In the genomic region with DNA sequence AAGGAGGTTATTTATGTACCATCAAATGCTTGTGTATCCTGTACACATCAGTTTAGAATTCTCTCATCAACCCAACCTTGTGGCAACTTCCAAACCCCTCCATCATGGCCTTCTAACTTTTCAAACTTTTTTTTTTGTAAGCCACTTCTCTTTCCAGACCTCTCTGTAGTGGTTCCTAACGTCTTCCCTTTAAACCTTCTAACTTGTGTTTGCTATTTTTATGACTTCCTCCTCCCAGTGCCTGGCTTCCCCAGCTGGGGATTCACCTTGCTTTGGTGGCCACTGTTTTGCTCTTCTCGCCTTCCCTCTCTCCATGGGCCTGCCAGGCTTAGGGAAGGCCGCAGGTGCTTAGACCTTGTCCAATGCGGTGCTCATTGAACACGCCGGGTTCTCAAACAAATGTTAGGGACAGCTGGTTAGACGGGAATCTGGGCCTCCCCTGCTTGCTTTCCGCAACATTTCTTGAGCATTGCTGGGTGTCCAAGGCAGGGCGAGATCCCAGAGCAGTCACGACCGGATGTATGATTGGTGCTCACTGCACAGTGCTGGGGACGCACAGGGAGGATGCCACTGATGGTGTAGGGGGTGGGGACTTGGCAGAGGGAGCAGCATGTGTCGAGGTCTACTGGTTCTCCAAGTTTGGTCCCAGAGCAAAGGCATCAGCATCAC, we compare ENCODE assay signal across 8 cellular contexts. TPM values are rescaled to one million over a fixed set of nuclear protein-coding genes. Genes with fewer than 3 reads are reported as not detected.
DNase-seq lines count a peak whose midpoint lies in the region; ATAC-seq and TF ChIP-seq lines count a peak whose summit lies in the region.

No MANE protein-coding gene starts in this region.

- H3K36me3 Mint-ChIP-seq in GM23338 (ENCODE audit: low read depth) (peaks cover 4% of the 10 kb centered on the region; the same call in 1 of the 3 replicates), T-cell (no peaks in the 10 kb centered on the region)

- peaks cover 18% of the 10 kb centered on the region for H3K4me1 ChIP-seq in GM23338 (ENCODE audit: insufficient read depth)

- H3F3A ChIP-seq in GM23338 (replicated peaks; ENCODE audit: low read depth) = no peaks in the 10 kb centered on the region

- H3K36me3 ChIP-seq in GM23338 (ENCODE audit: insufficient read depth) = no peaks in the 10 kb centered on the region

- ATAC-seq in GM23338 (no peak), T-cell (replicated peaks in 1 of 4) (no peak), HG03442 (IDR thresholded peaks at IDR 0.05; ENCODE audit: unreplicated experiment) (no peak)

- H3K4me2 ChIP-seq in GM23338 = peak overlapping the region; percentile 97

- POLR2A ChIA-PET in T-cell (lab: Charles Lee) = interaction anchor here in 1 of 2 donors (0.6 kb wide), 1 partner anchor 542 kb away, joined by 4 read pairs; no protein-coding TSS in a partner anchor

- H3K27me3 Mint-ChIP-seq in GM23338 (ENCODE audit: insufficient read depth, low read depth, poor library complexity) (peaks cover 17% of the 10 kb centered on the region), T-cell (no peaks in the 10 kb centered on the region)

- H3K9me3 Mint-ChIP-seq in GM23338 (no peaks in the 10 kb centered on the region), T-cell (no peaks in the 10 kb centered on the region)

- 0 out of 2 replicates have a peak, but pooled peaks cover 6% of the 10 kb centered on the region for H4K20me1 ChIP-seq in GM23338 (replicated peaks; ENCODE audit: insufficient read depth)

- H3K9me2 ChIP-seq in GM23338 (ENCODE audit: insufficient read depth) = no peaks in the 10 kb centered on the region

- H3K4me3 Mint-ChIP-seq in GM23338 = peak overlapping the region; percentile 80
- peak overlapping the region; percentile 73 to 82 (median 77) for H3K4me3 Mint-ChIP-seq in T-cell

- H3K27me3 ChIP-seq in GM23338 (ENCODE audit: insufficient read depth) = peaks cover 15% of the 10 kb centered on the region; the same call in 1 of the 2 replicates

- peak; percentile 19 for DNase-seq in AG10803 (ENCODE audit: low read depth)
- DNase-seq in GM23338 (ENCODE audit: low spot score) = no peak
- DNase-seq in T-cell = peak in 1 of 34 experiments; percentile 12
- DNase-seq in islet precursor cell = peak; percentile 57
- no peak for DNase-seq in cortex of kidney (lab: John Stamatoyannopoulos, UW)
- DNase-seq in NCI-H2227 treated with DMSO at 0.1 percent for 48 hours (lab: John Stamatoyannopoulos, UW) = no peak
- no peak for DNase-seq in activated gamma-delta T cell (lab: John Stamatoyannopoulos, UW)

- CTCF ChIA-PET in T-cell (lab: Charles Lee) = interaction anchor here in 1 of 2 donors (0.6 kb wide), 1 partner anchor 53 kb away, joined by 3 read pairs; no protein-coding TSS in a partner anchor

- H3K4me1 Mint-ChIP-seq in GM23338 (peaks cover 37% of the 10 kb centered on the region), T-cell (peaks cover 30 to 38% (median 30%) of the 10 kb centered on the region in 3 donors)

- H3K27ac Mint-ChIP-seq in GM23338 (no peak overlapping the region), T-cell (peak overlapping the region in 1 of 2 donors; percentile 74)

- peak overlapping the region; percentile 98; the same call in 1 of the 2 replicates for H2AFZ ChIP-seq in GM23338

- H3K79me2 ChIP-seq in GM23338 (replicated peaks; ENCODE audit: insufficient read depth) = peaks cover 29% of the 10 kb centered on the region

- H3K27ac ChIP-seq in GM23338 (ENCODE audit: low read depth) = no peak overlapping the region

- no peak for TF ChIP-seq CTCF in AG10803 (conservative IDR thresholded peaks at IDR 0.05; ENCODE audit: low read length)
- no peak for TF ChIP-seq CTCF in GM23338 (conservative IDR thresholded peaks at IDR 0.05; ENCODE audit: low read depth in 2 of 2)

- H3K4me3 ChIP-seq in AG10803 (ENCODE audit: low read length) (no peak overlapping the region), GM23338 (peak overlapping the region; percentile 87)

TF ChIP-seq in GM23338, 12 proteins besides CTCF, POLR2A, EP300 and RAD21 (continues in another document):
- TF ChIP-seq NANOG (IDR thresholded peaks at IDR 0.05; ENCODE audit: borderline replicate concordance) = no peak
- TF ChIP-seq, protein P1, sequence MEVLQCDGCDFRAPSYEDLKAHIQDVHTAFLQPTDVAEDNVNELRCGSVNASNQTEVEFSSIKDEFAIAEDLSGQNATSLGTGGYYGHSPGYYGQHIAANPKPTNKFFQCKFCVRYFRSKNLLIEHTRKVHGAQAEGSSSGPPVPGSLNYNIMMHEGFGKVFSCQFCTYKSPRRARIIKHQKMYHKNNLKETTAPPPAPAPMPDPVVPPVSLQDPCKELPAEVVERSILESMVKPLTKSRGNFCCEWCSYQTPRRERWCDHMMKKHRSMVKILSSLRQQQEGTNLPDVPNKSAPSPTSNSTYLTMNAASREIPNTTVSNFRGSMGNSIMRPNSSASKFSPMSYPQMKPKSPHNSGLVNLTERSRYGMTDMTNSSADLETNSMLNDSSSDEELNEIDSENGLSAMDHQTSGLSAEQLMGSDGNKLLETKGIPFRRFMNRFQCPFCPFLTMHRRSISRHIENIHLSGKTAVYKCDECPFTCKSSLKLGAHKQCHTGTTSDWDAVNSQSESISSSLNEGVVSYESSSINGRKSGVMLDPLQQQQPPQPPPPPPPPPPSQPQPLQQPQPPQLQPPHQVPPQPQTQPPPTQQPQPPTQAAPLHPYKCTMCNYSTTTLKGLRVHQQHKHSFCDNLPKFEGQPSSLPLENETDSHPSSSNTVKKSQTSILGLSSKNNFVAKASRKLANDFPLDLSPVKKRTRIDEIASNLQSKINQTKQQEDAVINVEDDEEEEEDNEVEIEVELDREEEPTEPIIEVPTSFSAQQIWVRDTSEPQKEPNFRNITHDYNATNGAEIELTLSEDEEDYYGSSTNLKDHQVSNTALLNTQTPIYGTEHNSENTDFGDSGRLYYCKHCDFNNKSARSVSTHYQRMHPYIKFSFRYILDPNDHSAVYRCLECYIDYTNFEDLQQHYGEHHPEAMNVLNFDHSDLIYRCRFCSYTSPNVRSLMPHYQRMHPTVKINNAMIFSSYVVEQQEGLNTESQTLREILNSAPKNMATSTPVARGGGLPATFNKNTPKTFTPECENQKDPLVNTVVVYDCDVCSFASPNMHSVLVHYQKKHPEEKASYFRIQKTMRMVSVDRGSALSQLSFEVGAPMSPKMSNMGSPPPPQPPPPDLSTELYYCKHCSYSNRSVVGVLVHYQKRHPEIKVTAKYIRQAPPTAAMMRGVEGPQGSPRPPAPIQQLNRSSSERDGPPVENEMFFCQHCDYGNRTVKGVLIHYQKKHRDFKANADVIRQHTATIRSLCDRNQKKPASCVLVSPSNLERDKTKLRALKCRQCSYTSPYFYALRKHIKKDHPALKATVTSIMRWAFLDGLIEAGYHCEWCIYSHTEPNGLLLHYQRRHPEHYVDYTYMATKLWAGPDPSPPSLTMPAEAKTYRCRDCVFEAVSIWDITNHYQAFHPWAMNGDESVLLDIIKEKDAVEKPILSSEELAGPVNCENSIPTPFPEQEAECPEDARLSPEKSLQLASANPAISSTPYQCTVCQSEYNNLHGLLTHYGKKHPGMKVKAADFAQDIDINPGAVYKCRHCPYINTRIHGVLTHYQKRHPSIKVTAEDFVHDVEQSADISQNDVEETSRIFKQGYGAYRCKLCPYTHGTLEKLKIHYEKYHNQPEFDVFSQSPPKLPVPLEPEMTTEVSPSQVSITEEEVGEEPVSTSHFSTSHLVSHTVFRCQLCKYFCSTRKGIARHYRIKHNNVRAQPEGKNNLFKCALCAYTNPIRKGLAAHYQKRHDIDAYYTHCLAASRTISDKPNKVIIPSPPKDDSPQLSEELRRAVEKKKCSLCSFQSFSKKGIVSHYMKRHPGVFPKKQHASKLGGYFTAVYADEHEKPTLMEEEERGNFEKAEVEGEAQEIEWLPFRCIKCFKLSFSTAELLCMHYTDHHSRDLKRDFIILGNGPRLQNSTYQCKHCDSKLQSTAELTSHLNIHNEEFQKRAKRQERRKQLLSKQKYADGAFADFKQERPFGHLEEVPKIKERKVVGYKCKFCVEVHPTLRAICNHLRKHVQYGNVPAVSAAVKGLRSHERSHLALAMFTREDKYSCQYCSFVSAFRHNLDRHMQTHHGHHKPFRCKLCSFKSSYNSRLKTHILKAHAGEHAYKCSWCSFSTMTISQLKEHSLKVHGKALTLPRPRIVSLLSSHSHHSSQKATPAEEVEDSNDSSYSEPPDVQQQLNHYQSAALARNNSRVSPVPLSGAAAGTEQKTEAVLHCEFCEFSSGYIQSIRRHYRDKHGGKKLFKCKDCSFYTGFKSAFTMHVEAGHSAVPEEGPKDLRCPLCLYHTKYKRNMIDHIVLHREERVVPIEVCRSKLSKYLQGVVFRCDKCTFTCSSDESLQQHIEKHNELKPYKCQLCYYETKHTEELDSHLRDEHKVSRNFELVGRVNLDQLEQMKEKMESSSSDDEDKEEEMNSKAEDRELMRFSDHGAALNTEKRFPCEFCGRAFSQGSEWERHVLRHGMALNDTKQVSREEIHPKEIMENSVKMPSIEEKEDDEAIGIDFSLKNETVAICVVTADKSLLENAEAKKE (CRISPR knock-in tag; IDR thresholded peaks at IDR 0.05) = no peak

RNA-seq across cellular contexts. Expression of gene XYLT2, which starts 1.1 kb away (rescaled TPM):
- total RNA-seq in GM23338 (2014; rRNA removed; shearing (Covaris generic)) = 32.8 and 44.9 TPM in 2 replicates
- polyA plus RNA-seq in GM23338 (2016; fragmentation: Nextera tagmentation; extraction: Ambion mirVana) = 14.0 and 14.2 TPM in 2 replicates
- 10 to 100 TPM; 20.4 to 44.4 (median 40.8) TPM for total RNA-seq in T-cell

RNA-seq across cellular contexts. Expression of gene MRPL27, which starts 28.1 kb away (rescaled TPM):
- total RNA-seq in GM23338 (2014; rRNA removed; shearing (Covaris generic)) = 74.3 and 98.5 TPM in 2 replicates
- polyA plus RNA-seq in GM23338 (2016; fragmentation: Nextera tagmentation; extraction: Ambion mirVana) = 226 and 227 TPM in 2 replicates
- 10 to 100 TPM; 26.0 to 35.0 (median 31.2) TPM for total RNA-seq in T-cell

RNA-seq across cellular contexts. Expression of gene EME1, which starts 28.2 kb away (rescaled TPM):
- total RNA-seq in GM23338 (2014; rRNA removed; shearing (Covaris generic)) = 5.9 and 15.9 TPM in 2 replicates
- 14.4 and 14.7 TPM in 2 replicates for polyA plus RNA-seq in GM23338 (2016; fragmentation: Nextera tagmentation; extraction: Ambion mirVana)
- total RNA-seq in T-cell = 1 to 10 TPM in 4 of 5 donors, under 1 TPM in 1; 0.75 to 2.1 (median 1.4) TPM

RNA-seq across cellular contexts. Expression of gene LRRC59, which starts 52.5 kb away (rescaled TPM):
- total RNA-seq in GM23338 (2014; rRNA removed; shearing (Covaris generic)) = 109 and 124 TPM in 2 replicates
- polyA plus RNA-seq in GM23338 (2016; fragmentation: Nextera tagmentation; extraction: Ambion mirVana) = 46.4 and 47.1 TPM in 2 replicates
- 10 to 100 TPM; 29.4 to 41.7 (median 33.1) TPM for total RNA-seq in T-cell

Comparison
In these comparisons a context has a peak if more than half of its experiments do, and no peak if none do; other contexts are left out.
1. DNase-seq: peak in AG10803 (single experiment) and islet precursor cell (single experiment); none in GM23338 (single experiment), cortex of kidney (single experiment), NCI-H2227 treated with DMSO at 0.1 percent for 48 hours (single experiment) and activated gamma-delta T cell (single experiment).